In genomic region chr19:45154064-45154827, GRCh38 we compare ENCODE assay signal across 8 cellular contexts. TPM values are rescaled to one million over a fixed set of nuclear protein-coding genes. Genes with fewer than 3 reads are reported as not detected.
DNase-seq lines count a peak whose midpoint lies in the region; ATAC-seq, FAIRE-seq and TF ChIP-seq lines count a peak whose summit lies in the region.

No MANE protein-coding gene starts in this region.

- peak overlapping the region; percentile 75 for H3K4me2 ChIP-seq in HepG2 (ENCODE audit: low read depth, low read length)

- peak; percentile 38 to 54; a peak in 1 of 4 replicates for TF ChIP-seq POLR2A in HepG2 (IDR thresholded peaks at IDR 0.05; ENCODE audit: insufficient read depth in 1 of 2, low read depth in 2 of 2, low read length in 2 of 2)

- in situ Hi-C loops in astrocyte of the spinal cord (cut with HindIII; ENCODE audit: low sequenced_read_pairs), result no loop called here
- in situ Hi-C loops in HepG2 (cut with HindIII; ENCODE audit: extremely low pct_ligation_motif_present, low pct_unique_long_range_greater_than_20kb), result no loop called here

- H3K36me3 ChIP-seq in HepG2 (replicated peaks in 1 of 2; ENCODE audit: control insufficient read depth in 1 of 2, insufficient read depth in 2 of 2, low read length in 2 of 2), result no peaks in the 10 kb centered on the region

- CTCF ChIA-PET in AG04450 (lab: Charles Lee) (interaction anchor here (1.7 kb wide), 1 partner anchor 29 kb away, joined by 6 read pairs; no protein-coding TSS in a partner anchor), HepG2 (lab: Yijun Ruan, JAX; ENCODE audit: low intra/inter-chr PET ratio, low total read pairs) (no interaction called here)

- POLR2A ChIA-PET in AG04450 (lab: Yijun Ruan, JAX), result interaction anchor here (0.6 kb wide), 2 partner anchors 26 to 77 kb away, joined by 4 to 11 read pairs; no protein-coding TSS in a partner anchor
- POLR2A ChIA-PET in HepG2 (lab: Yijun Ruan, JAX), result interaction anchor here (0.6 to 2.6 kb wide), 7 partner anchors 14 to 218 kb away, joined by 3 to 23 read pairs (median 3); partner anchors contain the start of genes BLOC1S3 and TRAPPC6A

- H4K20me1 ChIP-seq in HepG2 (ENCODE audit: insufficient read depth, low read length), result no peaks in the 10 kb centered on the region

- 5% methylated on average over 13 of the region's 19 CpGs for WGBS in HepG2 (ENCODE audit: low lambda C conversion rate)

- no peak overlapping the region for H2AFZ ChIP-seq in HepG2 (ENCODE audit: low read length)

- TF ChIP-seq EP300 in HepG2 (IDR thresholded peaks at IDR 0.05; ENCODE audit: low read depth in 2 of 2, low read length in 2 of 2) (no peak; a peak in 1 of 4 replicates), HepG2 (CRISPR knock-in tag; IDR thresholded peaks at IDR 0.05; ENCODE audit: borderline replicate concordance) (0 out of 2 replicates have a peak, but pooled peaks have one; percentile 46)

- H3K9ac ChIP-seq in HepG2 (ENCODE audit: insufficient read depth, low read depth, low read length), result peak overlapping the region; percentile 22; the same call in 1 of the 2 replicates

- peaks cover 5% of the 10 kb centered on the region; the same call in 1 of the 2 replicates for H3K9me3 ChIP-seq in AG04450 (ENCODE audit: control insufficient read depth, insufficient read depth, low read length)
- H3K9me3 ChIP-seq in HepG2 (ENCODE audit: low read length), result no peaks in the 10 kb centered on the region

- peak; percentile 82 for ATAC-seq in HepG2
- ATAC-seq in HG03039 (IDR thresholded peaks at IDR 0.05; ENCODE audit: unreplicated experiment), result no peak

- H3K4me1 ChIP-seq in HepG2 (ENCODE audit: insufficient read depth, low read length), result peaks cover 72% of the 10 kb centered on the region

- no peak for TF ChIP-seq RAD21 in HepG2 (CRISPR knock-in tag; IDR thresholded peaks at IDR 0.05)

- H3K4me3 ChIP-seq in AG04450 (ENCODE audit: low read depth, low read length) (0 out of 2 replicates have a peak overlapping the region, but pooled peaks have one; percentile 7), astrocyte of the spinal cord (ENCODE audit: low read depth, low read length) (no peak overlapping the region), HepG2 (replicated peaks in 1 of 3; ENCODE audit: insufficient read depth in 1 of 3, low read depth in 2 of 3, low read length in 3 of 3) (peak overlapping the region in 2 of 3 experiments; percentile 43 to 60; a peak in 5 of 6 replicates)

- H3K27ac ChIP-seq in AG04450 (ENCODE audit: low read depth, low read length) (no peak overlapping the region), HepG2 (ENCODE audit: extremely low read length, insufficient read depth, low read length) (peak overlapping the region; percentile 50)

- H3K79me2 ChIP-seq in HepG2 (ENCODE audit: insufficient read depth, low read length), result no peaks in the 10 kb centered on the region

- peak; percentile 93 for FAIRE-seq in HepG2 (lab: Jason Lieb, UNC)

- H3K27me3 ChIP-seq in AG04450 (ENCODE audit: control insufficient read depth, insufficient read depth, low read length) (peaks cover 14% of the 10 kb centered on the region), HepG2 (ENCODE audit: control insufficient read depth in 1 of 2, insufficient read depth in 2 of 2, low read length in 2 of 2) (peaks cover 0 to 33% of the 10 kb centered on the region in 2 experiments; a peak in 3 of 5 replicates)

- intact Hi-C loops in HepG2 (cut with micrococcal nuclease; ENCODE audit: unreplicated experiment), result no loop called here

- no TSS peak for BruUV-seq in HepG2 (replicated peaks; lab: Mats Ljungman, UMichigan)

- TF ChIP-seq CTCF in AG04450 (IDR thresholded peaks at IDR 0.05; ENCODE audit: low read depth, low read length), result peak; percentile 1; the same call in 1 of the 2 replicates
- TF ChIP-seq CTCF in astrocyte of the spinal cord (IDR thresholded peaks at IDR 0.05; ENCODE audit: low read depth, low read length), result no peak
- peak; percentile 40; the same call in 1 of the 2 replicates for TF ChIP-seq CTCF in HepG2 (CRISPR knock-in tag; IDR thresholded peaks at IDR 0.05)

- DNase-seq in AG04450 (ENCODE audit: low read depth, low spot score) (no peak), HT-29 (ENCODE audit: low spot score) (peak; percentile 83), astrocyte of the spinal cord (ENCODE audit: low read depth, low spot score) (peak; percentile 85), HepG2 (ENCODE audit: low spot score) (peak; percentile 97), NCI-H2107 treated with DMSO at 0.1 percent for 48 hours (lab: John Stamatoyannopoulos, UW; ENCODE audit: unreplicated experiment) (no peak), NCI-H1092 (lab: John Stamatoyannopoulos, UW) (no peak), T-helper 9 cell (no peak)

RNA-seq across cellular contexts. Expression of gene NKPD1, which starts 6.5 kb away (rescaled TPM):
- polyA plus RNA-seq in AG04450 (2011; rRNA removed), result 0.04 TPM in 2 replicates
- 0.18 TPM in 1 of 2 replicates, not detected in the other for polyA minus RNA-seq in AG04450 (2011; rRNA and poly(A)+ RNA removed)
- 1.4 and 6.7 TPM in 2 replicates for total RNA-seq in HT-29 (2014; rRNA removed; shearing (Covaris generic))
- total RNA-seq in HepG2 (2016; rRNA removed; fragmentation: Illumina TruSeq; extraction: Trizol), result not detected in 2 replicates
- total RNA-seq in HepG2 (2016; cell fraction: cytosol; rRNA removed; fragmentation: Illumina TruSeq; extraction: Trizol; ENCODE audit: low read depth), result not detected in 2 replicates
- total RNA-seq in HepG2 (2016; cell fraction: insoluble cytoplasmic fraction; rRNA removed; fragmentation: Illumina TruSeq; extraction: Trizol), result not detected in 2 replicates
- not detected in 2 replicates for total RNA-seq in HepG2 (2016; cell fraction: membrane; rRNA removed; fragmentation: Illumina TruSeq; extraction: Trizol)
- not detected in 2 replicates for total RNA-seq in HepG2 (2016; cell fraction: nucleus; rRNA removed; fragmentation: Illumina TruSeq; extraction: Trizol)
- 0.03 and 0.10 TPM in 2 replicates for polyA plus RNA-seq in HepG2 (2011; rRNA removed)
- polyA plus RNA-seq in HepG2 (2011; cell fraction: cytosol; rRNA removed), result 0.03 and 0.04 TPM in 2 replicates
- polyA plus RNA-seq in HepG2 (2011; cell fraction: nucleus; rRNA removed), result 0.42 and 0.51 TPM in 2 replicates
- 0.04 TPM in 1 of 2 replicates, not detected in the other for polyA plus RNA-seq in HepG2 (2012)
- not detected in 2 replicates for polyA plus RNA-seq in HepG2 (2016; cell fraction: cytosol; fragmentation: Illumina TruSeq; extraction: Trizol; ENCODE audit: low read depth)
- not detected in 2 replicates for polyA plus RNA-seq in HepG2 (2016; cell fraction: insoluble cytoplasmic fraction; fragmentation: Illumina TruSeq; extraction: Trizol; ENCODE audit: low read depth)
- not detected in 2 replicates for polyA plus RNA-seq in HepG2 (2016; cell fraction: membrane; fragmentation: Illumina TruSeq; extraction: Trizol; ENCODE audit: low read depth)
- polyA plus RNA-seq in HepG2 (2016; cell fraction: nucleus; fragmentation: Illumina TruSeq; extraction: Trizol; ENCODE audit: insufficient read depth, low read depth), result 0.14 TPM in 1 of 2 replicates, not detected in the other
- 0.12 and 0.14 TPM in 2 replicates for polyA minus RNA-seq in HepG2 (2011; rRNA and poly(A)+ RNA removed; ENCODE audit: low replicate concordance)
- polyA minus RNA-seq in HepG2 (2011; cell fraction: cytosol; rRNA and poly(A)+ RNA removed), result not detected in 2 replicates
- polyA minus RNA-seq in HepG2 (2011; cell fraction: nucleus; rRNA and poly(A)+ RNA removed), result 0.13 TPM in 1 of 2 replicates, not detected in the other

RNA-seq across cellular contexts. Expression of gene TRAPPC6A, which starts 23.8 kb away (rescaled TPM):
- 5.8 and 9.4 TPM in 2 replicates for polyA plus RNA-seq in AG04450 (2011; rRNA removed)
- polyA minus RNA-seq in AG04450 (2011; rRNA and poly(A)+ RNA removed), result 1.3 and 1.9 TPM in 2 replicates
- total RNA-seq in HT-29 (2014; rRNA removed; shearing (Covaris generic)), result 34.2 and 51.1 TPM in 2 replicates
- total RNA-seq in HepG2 (2016; rRNA removed; fragmentation: Illumina TruSeq; extraction: Trizol), result 6.2 and 6.5 TPM in 2 replicates
- 5.2 and 6.6 TPM in 2 replicates for total RNA-seq in HepG2 (2016; cell fraction: cytosol; rRNA removed; fragmentation: Illumina TruSeq; extraction: Trizol; ENCODE audit: low read depth)
- 5.7 and 6.5 TPM in 2 replicates for total RNA-seq in HepG2 (2016; cell fraction: insoluble cytoplasmic fraction; rRNA removed; fragmentation: Illumina TruSeq; extraction: Trizol)
- 5.0 and 5.6 TPM in 2 replicates for total RNA-seq in HepG2 (2016; cell fraction: membrane; rRNA removed; fragmentation: Illumina TruSeq; extraction: Trizol)
- 1.9 and 4.0 TPM in 2 replicates for total RNA-seq in HepG2 (2016; cell fraction: nucleus; rRNA removed; fragmentation: Illumina TruSeq; extraction: Trizol)
- polyA plus RNA-seq in HepG2 (2011; rRNA removed), result 21.0 and 27.2 TPM in 2 replicates
- polyA plus RNA-seq in HepG2 (2011; cell fraction: cytosol; rRNA removed), result 38.4 and 42.6 TPM in 2 replicates
- polyA plus RNA-seq in HepG2 (2011; cell fraction: nucleus; rRNA removed), result 20.2 and 22.1 TPM in 2 replicates
- 20.1 and 25.3 TPM in 2 replicates for polyA plus RNA-seq in HepG2 (2012)
- 7.8 and 8.7 TPM in 2 replicates for polyA plus RNA-seq in HepG2 (2016; cell fraction: cytosol; fragmentation: Illumina TruSeq; extraction: Trizol; ENCODE audit: low read depth)
- polyA plus RNA-seq in HepG2 (2016; cell fraction: insoluble cytoplasmic fraction; fragmentation: Illumina TruSeq; extraction: Trizol; ENCODE audit: low read depth), result 6.9 and 7.6 TPM in 2 replicates
- 5.5 and 5.7 TPM in 2 replicates for polyA plus RNA-seq in HepG2 (2016; cell fraction: membrane; fragmentation: Illumina TruSeq; extraction: Trizol; ENCODE audit: low read depth)
- polyA plus RNA-seq in HepG2 (2016; cell fraction: nucleus; fragmentation: Illumina TruSeq; extraction: Trizol; ENCODE audit: insufficient read depth, low read depth), result 4.9 and 6.4 TPM in 2 replicates
- 2.0 and 9.1 TPM in 2 replicates for polyA minus RNA-seq in HepG2 (2011; rRNA and poly(A)+ RNA removed; ENCODE audit: low replicate concordance)
- polyA minus RNA-seq in HepG2 (2011; cell fraction: cytosol; rRNA and poly(A)+ RNA removed), result 4.9 and 5.5 TPM in 2 replicates
- polyA minus RNA-seq in HepG2 (2011; cell fraction: nucleus; rRNA and poly(A)+ RNA removed), result 3.6 and 5.5 TPM in 2 replicates

RNA-seq across cellular contexts. Expression of gene BLOC1S3, which starts 24.3 kb away (rescaled TPM):
- polyA plus RNA-seq in AG04450 (2011; rRNA removed) (7.0 and 8.2 TPM in 2 replicates), HepG2 (2011; rRNA removed) (4.8 TPM in 2 replicates)
- 8.7 and 13.4 TPM in 2 replicates for polyA minus RNA-seq in AG04450 (2011; rRNA and poly(A)+ RNA removed)
- 13.7 and 21.5 TPM in 2 replicates for total RNA-seq in HT-29 (2014; rRNA removed; shearing (Covaris generic))
- 3.2 and 4.3 TPM in 2 replicates for total RNA-seq in HepG2 (2016; rRNA removed; fragmentation: Illumina TruSeq; extraction: Trizol)
- 1.4 TPM in 2 replicates for total RNA-seq in HepG2 (2016; cell fraction: cytosol; rRNA removed; fragmentation: Illumina TruSeq; extraction: Trizol; ENCODE audit: low read depth)
- total RNA-seq in HepG2 (2016; cell fraction: insoluble cytoplasmic fraction; rRNA removed; fragmentation: Illumina TruSeq; extraction: Trizol), result 3.1 and 4.0 TPM in 2 replicates
- 2.1 and 2.5 TPM in 2 replicates for total RNA-seq in HepG2 (2016; cell fraction: membrane; rRNA removed; fragmentation: Illumina TruSeq; extraction: Trizol)
- 3.4 and 3.8 TPM in 2 replicates for total RNA-seq in HepG2 (2016; cell fraction: nucleus; rRNA removed; fragmentation: Illumina TruSeq; extraction: Trizol)
- polyA plus RNA-seq in HepG2 (2011; cell fraction: cytosol; rRNA removed), result 3.4 TPM in 2 replicates
- 3.0 and 3.8 TPM in 2 replicates for polyA plus RNA-seq in HepG2 (2011; cell fraction: nucleus; rRNA removed)
- polyA plus RNA-seq in HepG2 (2012), result 3.5 and 3.6 TPM in 2 replicates
- 2.6 and 2.9 TPM in 2 replicates for polyA plus RNA-seq in HepG2 (2016; cell fraction: cytosol; fragmentation: Illumina TruSeq; extraction: Trizol; ENCODE audit: low read depth)
- polyA plus RNA-seq in HepG2 (2016; cell fraction: insoluble cytoplasmic fraction; fragmentation: Illumina TruSeq; extraction: Trizol; ENCODE audit: low read depth), result 6.8 and 7.3 TPM in 2 replicates
- 4.1 and 5.0 TPM in 2 replicates for polyA plus RNA-seq in HepG2 (2016; cell fraction: membrane; fragmentation: Illumina TruSeq; extraction: Trizol; ENCODE audit: low read depth)
- polyA plus RNA-seq in HepG2 (2016; cell fraction: nucleus; fragmentation: Illumina TruSeq; extraction: Trizol; ENCODE audit: insufficient read depth, low read depth), result 6.8 and 9.9 TPM in 2 replicates
- polyA minus RNA-seq in HepG2 (2011; rRNA and poly(A)+ RNA removed; ENCODE audit: low replicate concordance), result 9.1 and 11.7 TPM in 2 replicates
- 4.1 and 6.6 TPM in 2 replicates for polyA minus RNA-seq in HepG2 (2011; cell fraction: cytosol; rRNA and poly(A)+ RNA removed)
- polyA minus RNA-seq in HepG2 (2011; cell fraction: nucleus; rRNA and poly(A)+ RNA removed), result 2.5 and 2.6 TPM in 2 replicates

Comparison
In these comparisons a context has a peak if more than half of its experiments do, and no peak if none do; other contexts are left out.
1. DNase-seq: peak in HT-29 (single experiment), astrocyte of the spinal cord (single experiment) and HepG2 (single experiment); none in AG04450 (single experiment), NCI-H2107 treated with DMSO at 0.1 percent for 48 hours (single experiment), NCI-H1092 (single experiment) and T-helper 9 cell (single experiment).